Comparison of ENCODE assay signal across 9 cellular contexts in the genomic region with DNA sequence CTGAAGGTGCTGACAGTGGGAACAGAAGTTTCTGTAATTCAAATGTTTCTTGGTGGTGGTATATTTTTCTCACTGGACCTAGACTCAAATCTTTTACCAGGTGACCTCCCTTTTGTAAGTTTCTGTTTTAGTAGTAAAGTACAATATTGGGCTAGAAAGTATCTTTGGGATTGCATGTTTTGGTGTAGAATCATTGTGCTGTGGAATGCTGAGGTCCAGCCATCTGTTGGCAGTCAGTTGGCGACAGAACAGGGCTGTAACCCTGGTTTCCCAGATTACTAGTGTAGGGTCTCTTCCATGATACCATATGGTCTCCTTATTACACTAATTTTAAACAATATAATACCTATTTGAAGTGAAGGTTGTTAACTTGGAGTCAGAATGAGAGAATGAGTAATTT. TPM values are rescaled to one million over a fixed set of nuclear protein-coding genes. Genes with fewer than 3 reads are reported as not detected.
"Had no signal": no experiment of that assay in that cellular context is flagged by ENCODE, and none has a peak within 500 bp of the region (broad histone marks: within the 10 kb centered on the region; RNA-seq: fewer than 3 reads in every experiment).

No MANE protein-coding gene starts in this region.

RNA-seq across cellular contexts. Expression of gene FABP2, which starts 34.9 kb away (rescaled TPM):
- total RNA-seq: activated CD4-positive, alpha-beta memory T cell treated with anti-CD3 and anti-CD28 coated beads, Interleukin-2, amount 10 ng/mL, durations not matched to agents 7 days and 5 days; activated CD4-positive, alpha-beta T cell treated with anti-CD3 and anti-CD28 coated beads for 36 hours; activated CD8-positive, alpha-beta memory T cell treated with anti-CD3 and anti-CD28 coated beads for 36 hours; activated naive CD4-positive, alpha-beta T cell treated with anti-CD3 and anti-CD28 coated beads for 36 hours; activated T-helper 17 cell treated with anti-CD3 and anti-CD28 coated beads, Interleukin-2, amount 50 U/mL, for 72 hours; bronchial epithelial cell; PC-3; SJSA1; T-helper 1 cell treated with Interleukin-12 subunit alpha and Interleukin-12 subunit beta and Interleukin-4 antibody, amounts not matched to agents 30 ng/mL and 1 ng/mL, for 36 hours had no signal
